In genomic region chr2:118222643-118223486, GRCh38 we compare ENCODE assay signal across 10 cellular contexts.
A peak's percentile ranks its signal among the peaks of the same experiment; 100 is the strongest.
DNase-seq lines count a peak whose midpoint lies in the region; ATAC-seq, FAIRE-seq and TF ChIP-seq lines count a peak whose summit lies in the region.
"Had no signal": no experiment of that assay in that cellular context is flagged by ENCODE, and none has a peak within 500 bp of the region (broad histone marks: within the 10 kb centered on the region; RNA-seq: fewer than 3 reads in every experiment).

No MANE protein-coding gene starts in this region.

- TF ChIP-seq CTCF in OCI-LY3 (IDR thresholded peaks at IDR 0.05; ENCODE audit: low read depth, low read length) = no peak

- H3K27ac ChIP-seq in OCI-LY3 (ENCODE audit: low read length) = no peak overlapping the region
- H3K27ac ChIP-seq in skeletal muscle tissue (ENCODE audit: low read depth, low read length) = peak overlapping the region; percentile 77
- H3K27ac ChIP-seq: SJCRH30 had no signal

- H3K9ac ChIP-seq in OCI-LY3 (ENCODE audit: low read length) (peak overlapping the region; percentile 68), skeletal muscle tissue (ENCODE audit: low read depth in 1 of 3, low read length in 3 of 3) (peak overlapping the region; percentile 71 to 82 (median 82))

- peak overlapping the region; percentile 89 for H3K4me3 Mint-ChIP-seq in T-helper 1 cell treated with Interleukin-12 subunit alpha and Interleukin-12 subunit beta and Interleukin-4 antibody, amounts not matched to agents 30 μg/mL and 1 μg/mL, for 36 hours

- H3K4me3 ChIP-seq in OCI-LY3 (ENCODE audit: low read length) (peak overlapping the region; percentile 87), iPS-11a (ENCODE audit: low read depth, low read length) (peak overlapping the region; percentile 42), skeletal muscle tissue (ENCODE audit: low read length in 3 of 3) (peak overlapping the region; percentile 65 to 74 (median 70))
- H3K4me3 ChIP-seq: SJCRH30 had no signal

- no peaks in the 10 kb centered on the region for H3K9me3 ChIP-seq in OCI-LY3 (ENCODE audit: insufficient read depth, low read length)
- no peaks in the 10 kb centered on the region for H3K9me3 ChIP-seq in skeletal muscle tissue (ENCODE audit: control insufficient read depth in 3 of 3, low read length in 3 of 3)
- H3K9me3 ChIP-seq: SJCRH30 had no signal

- H3K27me3 ChIP-seq in OCI-LY3 (ENCODE audit: low read depth, low read length) (peaks cover 5% of the 10 kb centered on the region; the same call in 1 of the 2 replicates), skeletal muscle tissue (ENCODE audit: control insufficient read depth in 3 of 3, insufficient read depth in 3 of 3, low read length in 3 of 3) (peaks cover 18 to 24% (median 21%) of the 10 kb centered on the region in 3 donors)

- H3K79me2 ChIP-seq in OCI-LY3 (ENCODE audit: low read length) = no peaks in the 10 kb centered on the region

- no peak for FAIRE-seq in GM12891 (lab: Jason Lieb, UNC)

- no peaks in the 10 kb centered on the region for H3K9me3 Mint-ChIP-seq in T-helper 1 cell treated with Interleukin-12 subunit alpha and Interleukin-12 subunit beta and Interleukin-4 antibody, amounts not matched to agents 30 μg/mL and 1 μg/mL, for 36 hours

- peaks cover 61% of the 10 kb centered on the region for H3K27me3 Mint-ChIP-seq in T-helper 1 cell treated with Interleukin-12 subunit alpha and Interleukin-12 subunit beta and Interleukin-4 antibody, amounts not matched to agents 30 μg/mL and 1 μg/mL, for 36 hours (ENCODE audit: low read depth)

- peak overlapping the region; percentile 66 for H2AFZ ChIP-seq in OCI-LY3 (ENCODE audit: low read depth, low read length)

- DNase-seq in T-helper 1 cell = no peak
- DNase-seq in anterior cingulate cortex (lab: John Stamatoyannopoulos, UW) = no peak
- DNase-seq in GM12891 (ENCODE audit: insufficient read length, low spot score) = no peak
- DNase-seq: occipital lobe had no signal

- H3K36me3 Mint-ChIP-seq in T-helper 1 cell treated with Interleukin-12 subunit alpha and Interleukin-12 subunit beta and Interleukin-4 antibody, amounts not matched to agents 30 μg/mL and 1 μg/mL, for 36 hours (ENCODE audit: low read depth) = no peaks in the 10 kb centered on the region

- H3K36me3 ChIP-seq in OCI-LY3 (replicated peaks; ENCODE audit: low read depth, low read length) (no peaks in the 10 kb centered on the region), skeletal muscle tissue (ENCODE audit: control insufficient read depth in 3 of 3, insufficient read depth in 3 of 3, low read length in 3 of 3) (no peaks in the 10 kb centered on the region)
- H3K36me3 ChIP-seq: SJCRH30 had no signal

- TF ChIP-seq POLR2A in GM12891 (IDR thresholded peaks at IDR 0.05; ENCODE audit: low read depth, low read length) = no peak

- H4K20me1 ChIP-seq in OCI-LY3 (ENCODE audit: insufficient read depth, low read length) = no peaks in the 10 kb centered on the region

- peaks cover 25% of the 10 kb centered on the region for H3K4me1 ChIP-seq in OCI-LY3 (ENCODE audit: low read length)
- H3K4me1 ChIP-seq in skeletal muscle tissue (ENCODE audit: control insufficient read depth in 3 of 3, insufficient read depth in 3 of 3, low read length in 3 of 3) = peaks cover 8 to 9% (median 8%) of the 10 kb centered on the region in 3 donors
- H3K4me1 ChIP-seq: SJCRH30 had no signal

- H3K4me2 ChIP-seq in OCI-LY3 (ENCODE audit: low read length) = peak overlapping the region; percentile 99

- peak overlapping the region; percentile 81 for H3K27ac Mint-ChIP-seq in T-helper 1 cell treated with Interleukin-12 subunit alpha and Interleukin-12 subunit beta and Interleukin-4 antibody, amounts not matched to agents 30 μg/mL and 1 μg/mL, for 36 hours

- H3K4me1 Mint-ChIP-seq in T-helper 1 cell treated with Interleukin-12 subunit alpha and Interleukin-12 subunit beta and Interleukin-4 antibody, amounts not matched to agents 30 μg/mL and 1 μg/mL, for 36 hours (ENCODE audit: low read depth) = peaks cover 23% of the 10 kb centered on the region

- no peak for ATAC-seq in HG02571 (IDR thresholded peaks at IDR 0.05; ENCODE audit: unreplicated experiment)

TF ChIP-seq in GM12891, 5 proteins besides CTCF, POLR2A, EP300 and RAD21:
- TF ChIP-seq POLR2AphosphoS5 (IDR thresholded peaks at IDR 0.05; ENCODE audit: low read depth, low read length) = no peak
- no peak for TF ChIP-seq POU2F2 (IDR thresholded peaks at IDR 0.05; ENCODE audit: low read depth, low read length)
- no peak for TF ChIP-seq TAF1 (IDR thresholded peaks at IDR 0.05; ENCODE audit: low read depth, low read length)
- no peak for TF ChIP-seq SPI1 (IDR thresholded peaks at IDR 0.05; ENCODE audit: low read depth, low read length)
- TF ChIP-seq PAX5 (IDR thresholded peaks at IDR 0.05; ENCODE audit: insufficient read depth, low read length, severe bottlenecking) = no peak
TF ChIP-seq in GM12891: peak in this region for 0.
